Comparison of ENCODE assay signal across 8 cellular contexts in genomic region chr15:43824302-43825246, GRCh38. TPM values are rescaled to one million over a fixed set of nuclear protein-coding genes. Genes with fewer than 3 reads are reported as not detected.
DNase-seq lines count a peak whose midpoint lies in the region; ATAC-seq and TF ChIP-seq lines count a peak whose summit lies in the region.

A gene with protein sequence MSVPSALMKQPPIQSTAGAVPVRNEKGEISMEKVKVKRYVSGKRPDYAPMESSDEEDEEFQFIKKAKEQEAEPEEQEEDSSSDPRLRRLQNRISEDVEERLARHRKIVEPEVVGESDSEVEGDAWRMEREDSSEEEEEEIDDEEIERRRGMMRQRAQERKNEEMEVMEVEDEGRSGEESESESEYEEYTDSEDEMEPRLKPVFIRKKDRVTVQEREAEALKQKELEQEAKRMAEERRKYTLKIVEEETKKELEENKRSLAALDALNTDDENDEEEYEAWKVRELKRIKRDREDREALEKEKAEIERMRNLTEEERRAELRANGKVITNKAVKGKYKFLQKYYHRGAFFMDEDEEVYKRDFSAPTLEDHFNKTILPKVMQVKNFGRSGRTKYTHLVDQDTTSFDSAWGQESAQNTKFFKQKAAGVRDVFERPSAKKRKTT (minus strand): TSS chr15:43824690. CDS start chr15:43824569, 121 bp downstream.

- TF ChIP-seq RAD21 in SK-N-SH (IDR thresholded peaks at IDR 0.05; ENCODE audit: low read length): no peak

- H3K4me2 ChIP-seq in SK-N-SH: peak within 1 kb of the TSS; percentile 78

- DNase-seq in GDM1 (lab: John Stamatoyannopoulos, UW) (peak; percentile 94), NCI-H1048 (lab: John Stamatoyannopoulos, UW) (peak; percentile 96), SK-N-SH (peak; percentile 90), germinal center (ENCODE audit: low spot score) (peak; percentile 93), non-pigmented ciliary epithelial cell (ENCODE audit: low read depth) (peak; percentile 88), superior temporal gyrus (ENCODE audit: extremely low spot score) (peak; percentile 100)
- peak; percentile 89 for DNase-seq in activated naive CD4-positive, alpha-beta T cell treated with anti-CD3 and anti-CD28 coated beads, Interleukin-2, amount 50 U/mL, for 16 hours

- peak in 1 of 2 experiments; percentile 31; a peak in 1 of 4 replicates for TF ChIP-seq EP300 in SK-N-SH (IDR thresholded peaks at IDR 0.05; ENCODE audit: borderline replicate concordance in 1 of 2, low read depth in 1 of 2, low read length in 1 of 2)

- peaks cover 76% of the 10 kb centered on the region for H3K79me2 ChIP-seq in SK-N-SH (ENCODE audit: insufficient read depth)

- H3K4me3 ChIP-seq in SK-N-SH (ENCODE audit: low read depth in 2 of 2, low read length in 1 of 2): peak within 1 kb of the TSS; percentile 73 to 98

- peak within 1 kb of the TSS; percentile 92 for H3K9ac ChIP-seq in SK-N-SH

- no peaks in the 10 kb centered on the region for H3K9me3 ChIP-seq in SK-N-SH

- H3K27me3 ChIP-seq in SK-N-SH (ENCODE audit: insufficient read depth): no peaks in the 10 kb centered on the region

- 10% methylated on average over 46 of the region's 46 CpGs for WGBS in SK-N-SH (ENCODE audit: low lambda C conversion rate)

- H3F3A ChIP-seq in SK-N-SH (replicated peaks; ENCODE audit: insufficient read depth): peaks cover 23% of the 10 kb centered on the region

- H3K36me3 ChIP-seq in SK-N-SH (replicated peaks in 1 of 2; ENCODE audit: control insufficient read depth in 1 of 2, insufficient read depth in 2 of 2, low read length in 1 of 2): peaks cover 0 to 6% of the 10 kb centered on the region in 2 experiments

- peak within 1 kb of the TSS; percentile 87 to 97 for H3K27ac ChIP-seq in SK-N-SH (ENCODE audit: low read depth in 2 of 2, low read length in 1 of 2)

- peak; percentile 75 for ATAC-seq in HG02571 (IDR thresholded peaks at IDR 0.05; ENCODE audit: unreplicated experiment)

- CTCF ChIA-PET in SK-N-SH (lab: Yijun Ruan, JAX): interaction anchor here (0.7 to 1.0 kb wide), 2 partner anchors 48 to 57 kb away, joined by 3 to 6 read pairs; no protein-coding TSS in a partner anchor

- H4K20me1 ChIP-seq in SK-N-SH (ENCODE audit: insufficient read depth): 0 out of 2 replicates have a peak, but pooled peaks cover 6% of the 10 kb centered on the region

- peaks cover 9 to 10% of the 10 kb centered on the region in 2 experiments; a peak in 3 of 4 replicates for H3K4me1 ChIP-seq in SK-N-SH (ENCODE audit: control insufficient read depth in 1 of 2, insufficient read depth in 2 of 2, low read depth in 1 of 2, low read length in 1 of 2)

- POLR2A ChIA-PET in SK-N-SH (lab: Yijun Ruan, JAX): interaction anchor here (0.6 to 2.6 kb wide), 5 partner anchors 24 to 904 kb away, joined by 3 to 14 read pairs (median 4); partner anchors contain the start of genes HYPK, SERF2 and SERINC4

- H2AFZ ChIP-seq in SK-N-SH (ENCODE audit: low read depth): peak within 1 kb of the TSS; percentile 88

- no peaks in the 10 kb centered on the region for H3K9me2 ChIP-seq in SK-N-SH

- no peak for TF ChIP-seq CTCF in SK-N-SH (IDR thresholded peaks at IDR 0.05)

TF ChIP-seq in SK-N-SH, 30 proteins besides CTCF, POLR2A, EP300 and RAD21 (continues in another document):
- TF ChIP-seq TEAD4 (IDR thresholded peaks at IDR 0.05; ENCODE audit: borderline replicate concordance, insufficient read depth) (no peak), TCF12 (IDR thresholded peaks at IDR 0.05) (peak; percentile 59), FOSL2 (IDR thresholded peaks at IDR 0.05; ENCODE audit: borderline replicate concordance, low read depth) (0 out of 2 replicates have a peak, but pooled peaks have one; percentile 15), SMC3 (IDR thresholded peaks at IDR 0.05; ENCODE audit: low read depth, low read length) (no peak), ZBTB33 (IDR thresholded peaks at IDR 0.05; ENCODE audit: borderline replicate concordance, low read depth) (no peak), MEF2A (IDR thresholded peaks at IDR 0.05; ENCODE audit: borderline replicate concordance, low read depth) (no peak), REST (IDR thresholded peaks at IDR 0.05; ENCODE audit: low read depth, low read length) (peak; percentile 63), NRF1 (IDR thresholded peaks at IDR 0.05; ENCODE audit: low read depth, low read length) (peak; percentile 78), CHD2 (IDR thresholded peaks at IDR 0.05; ENCODE audit: low read length, partially characterized antibody) (peak; percentile 65), FOXJ3 (CRISPR knock-in tag; IDR thresholded peaks at IDR 0.05) (no peak), SIN3A (IDR thresholded peaks at IDR 0.05; ENCODE audit: borderline replicate concordance, low read depth, low read length) (peak; percentile 79; the same call in 1 of the 2 replicates), POLR2AphosphoS5 (IDR thresholded peaks at IDR 0.05; ENCODE audit: low read depth, low read length) (peak; percentile 98), PBX3 (IDR thresholded peaks at IDR 0.05) (no peak), MXI1 (IDR thresholded peaks at IDR 0.05; ENCODE audit: low read depth, low read length) (no peak; the same call in 1 of the 2 replicates), NFIC (IDR thresholded peaks at IDR 0.05; ENCODE audit: borderline replicate concordance) (no peak)
- TF ChIP-seq, protein P1, sequence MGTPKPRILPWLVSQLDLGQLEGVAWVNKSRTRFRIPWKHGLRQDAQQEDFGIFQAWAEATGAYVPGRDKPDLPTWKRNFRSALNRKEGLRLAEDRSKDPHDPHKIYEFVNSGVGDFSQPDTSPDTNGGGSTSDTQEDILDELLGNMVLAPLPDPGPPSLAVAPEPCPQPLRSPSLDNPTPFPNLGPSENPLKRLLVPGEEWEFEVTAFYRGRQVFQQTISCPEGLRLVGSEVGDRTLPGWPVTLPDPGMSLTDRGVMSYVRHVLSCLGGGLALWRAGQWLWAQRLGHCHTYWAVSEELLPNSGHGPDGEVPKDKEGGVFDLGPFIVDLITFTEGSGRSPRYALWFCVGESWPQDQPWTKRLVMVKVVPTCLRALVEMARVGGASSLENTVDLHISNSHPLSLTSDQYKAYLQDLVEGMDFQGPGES (IDR thresholded peaks at IDR 0.05; ENCODE audit: low read depth, low read length): no peak
- TF ChIP-seq, protein P2, sequence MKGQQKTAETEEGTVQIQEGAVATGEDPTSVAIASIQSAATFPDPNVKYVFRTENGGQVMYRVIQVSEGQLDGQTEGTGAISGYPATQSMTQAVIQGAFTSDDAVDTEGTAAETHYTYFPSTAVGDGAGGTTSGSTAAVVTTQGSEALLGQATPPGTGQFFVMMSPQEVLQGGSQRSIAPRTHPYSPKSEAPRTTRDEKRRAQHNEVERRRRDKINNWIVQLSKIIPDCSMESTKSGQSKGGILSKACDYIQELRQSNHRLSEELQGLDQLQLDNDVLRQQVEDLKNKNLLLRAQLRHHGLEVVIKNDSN (IDR thresholded peaks at IDR 0.05; ENCODE audit: borderline replicate concordance, low read depth): peak; percentile 40; the same call in 1 of the 2 replicates

RNA-seq across cellular contexts. Expression of the gene that starts here (rescaled TPM):
- polyA plus RNA-seq in SK-N-SH (2012; rRNA removed): 16.5 and 18.4 TPM in 2 replicates
- polyA plus RNA-seq in SK-N-SH (2012; cell fraction: cytosol; rRNA removed): 22.0 and 28.5 TPM in 2 replicates
- polyA plus RNA-seq in SK-N-SH (2012; cell fraction: nucleus; rRNA removed): 7.9 and 15.1 TPM in 2 replicates

Comparison
In these comparisons a context has a peak if more than half of its experiments do, and no peak if none do; other contexts are left out.
1. Peak in every context shown above with its lines: DNase-seq, ATAC-seq, H3K4me3 ChIP-seq and H3K27ac ChIP-seq.